8 cellular contexts compared by ENCODE assay signal in the genomic region with DNA sequence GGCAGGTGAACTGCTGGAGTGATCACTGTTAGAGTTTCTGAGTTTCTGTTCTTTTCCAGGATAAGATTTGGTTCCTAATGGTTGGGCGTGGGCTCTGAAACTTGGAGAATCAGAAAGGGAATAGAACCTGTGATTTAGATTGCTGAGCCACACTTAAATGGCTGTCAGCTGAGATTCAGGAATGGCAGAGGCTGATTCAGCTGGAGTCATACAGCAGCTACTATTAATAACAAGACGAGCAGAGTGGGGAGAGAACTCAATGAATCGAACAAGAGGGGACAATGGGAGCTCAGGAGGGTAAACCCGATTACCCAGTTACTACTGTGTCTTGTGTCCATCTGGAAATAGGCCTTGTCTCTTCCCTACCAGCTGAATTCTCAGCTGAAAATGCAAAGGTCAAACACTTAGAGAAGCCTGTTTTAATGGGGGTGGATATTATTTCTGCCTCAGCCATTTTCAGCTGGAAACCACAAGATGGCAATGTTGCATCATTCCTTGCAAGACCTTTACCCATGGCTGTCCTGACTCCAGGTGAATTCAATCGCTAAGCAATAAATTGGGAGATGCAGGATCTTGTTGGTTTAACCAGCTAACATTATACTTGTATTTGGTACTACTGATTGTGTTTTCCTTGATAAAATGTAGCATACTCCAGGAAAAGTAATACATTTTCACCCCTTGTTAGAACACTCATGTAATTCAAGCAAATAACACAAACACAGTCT.
DNase-seq lines count a peak whose midpoint lies in the region; ATAC-seq and TF ChIP-seq lines count a peak whose summit lies in the region.

No MANE protein-coding gene starts in this region.

- H3K4me2 ChIP-seq in SU-DHL-6 (ENCODE audit: low read depth, low read length, poor library complexity, severe bottlenecking), result no peak overlapping the region
- no peak overlapping the region for H3K4me2 ChIP-seq in osteoblast (ENCODE audit: insufficient read depth, low read length)

- H3K27ac ChIP-seq in SU-DHL-6 (ENCODE audit: low read depth, low read length), result no peak overlapping the region
- H3K27ac ChIP-seq in osteoblast (ENCODE audit: low read depth, low read length), result no peak overlapping the region

- H3K4me1 ChIP-seq in osteoblast (ENCODE audit: insufficient read depth, low read length), result no peaks in the 10 kb centered on the region

- DNase-seq in AML-193 (lab: John Stamatoyannopoulos, UW), result peak; percentile 33 to 44
- DNase-seq in NCI-H146 (lab: John Stamatoyannopoulos, UW), result peak; percentile 47
- DNase-seq in foreskin fibroblast, result peak; percentile 34 to 80
- DNase-seq in osteoblast (ENCODE audit: insufficient read length, low spot score, missing footprints), result peak; percentile 69
- DNase-seq in stimulated activated CD4-positive, alpha-beta T cell treated with anti-CD3 and anti-CD28 coated beads, Interleukin-1b, Interleukin-23, amount 100 ng/mL, for 48 hours, result no peak

- H4K20me1 ChIP-seq in SU-DHL-6 (ENCODE audit: low read depth, low read length) (no peaks in the 10 kb centered on the region), osteoblast (ENCODE audit: insufficient read depth, low read length) (no peaks in the 10 kb centered on the region)

- no peaks in the 10 kb centered on the region for H3K36me3 ChIP-seq in SU-DHL-6 (ENCODE audit: low read length)
- no peaks in the 10 kb centered on the region for H3K36me3 ChIP-seq in osteoblast (ENCODE audit: insufficient read depth, low read length)

- H3K4me3 ChIP-seq in SU-DHL-6 (ENCODE audit: insufficient read depth, low read length, poor library complexity, severe bottlenecking), result no peak overlapping the region
- H3K4me3 ChIP-seq in foreskin fibroblast (ENCODE audit: low read depth in 1 of 2, low read length in 2 of 2), result no peak overlapping the region
- H3K4me3 ChIP-seq in osteoblast (ENCODE audit: insufficient read depth, low read length), result no peak overlapping the region

- H3K27me3 ChIP-seq in SU-DHL-6 (ENCODE audit: low read length) (no peaks in the 10 kb centered on the region), osteoblast (ENCODE audit: insufficient read depth, low read length) (no peaks in the 10 kb centered on the region)

- H3K9me3 ChIP-seq in SU-DHL-6 (ENCODE audit: insufficient read depth, low read length) (no peaks in the 10 kb centered on the region), osteoblast (ENCODE audit: low read depth, low read length) (no peaks in the 10 kb centered on the region)

- ATAC-seq in GM18511 (IDR thresholded peaks at IDR 0.05; ENCODE audit: unreplicated experiment) (peak; percentile 90), HG02943 (IDR thresholded peaks at IDR 0.05; ENCODE audit: low read depth, unreplicated experiment) (peak; percentile 63)

- H2AFZ ChIP-seq in SU-DHL-6 (ENCODE audit: low read depth, low read length, severe bottlenecking) (no peak overlapping the region), osteoblast (ENCODE audit: low read length) (peak overlapping the region; percentile 77)

- H3K9me2 ChIP-seq in SU-DHL-6 (replicated peaks; ENCODE audit: insufficient read depth, low read length), result no peaks in the 10 kb centered on the region

- H3K9ac ChIP-seq in SU-DHL-6 (ENCODE audit: low read length), result no peak overlapping the region

- H3K79me2 ChIP-seq in SU-DHL-6 (ENCODE audit: insufficient read depth, low read length) (no peaks in the 10 kb centered on the region), osteoblast (ENCODE audit: insufficient read depth, low read length) (no peaks in the 10 kb centered on the region)

- no peaks in the 10 kb centered on the region for H3F3A ChIP-seq in SU-DHL-6 (ENCODE audit: insufficient read depth)

- peak; percentile 39 for TF ChIP-seq CTCF in SU-DHL-6 (IDR thresholded peaks at IDR 0.05; ENCODE audit: insufficient read depth, low read length, poor library complexity, severe bottlenecking)
- TF ChIP-seq CTCF in foreskin fibroblast (IDR thresholded peaks at IDR 0.05; ENCODE audit: low read depth, low read length), result peak; percentile 69
- peak; percentile 80 for TF ChIP-seq CTCF in osteoblast (IDR thresholded peaks at IDR 0.05; ENCODE audit: extremely low read depth, low read depth, low read length)
